Comparison of ENCODE assay signal across 20 cellular contexts in the genomic region with DNA sequence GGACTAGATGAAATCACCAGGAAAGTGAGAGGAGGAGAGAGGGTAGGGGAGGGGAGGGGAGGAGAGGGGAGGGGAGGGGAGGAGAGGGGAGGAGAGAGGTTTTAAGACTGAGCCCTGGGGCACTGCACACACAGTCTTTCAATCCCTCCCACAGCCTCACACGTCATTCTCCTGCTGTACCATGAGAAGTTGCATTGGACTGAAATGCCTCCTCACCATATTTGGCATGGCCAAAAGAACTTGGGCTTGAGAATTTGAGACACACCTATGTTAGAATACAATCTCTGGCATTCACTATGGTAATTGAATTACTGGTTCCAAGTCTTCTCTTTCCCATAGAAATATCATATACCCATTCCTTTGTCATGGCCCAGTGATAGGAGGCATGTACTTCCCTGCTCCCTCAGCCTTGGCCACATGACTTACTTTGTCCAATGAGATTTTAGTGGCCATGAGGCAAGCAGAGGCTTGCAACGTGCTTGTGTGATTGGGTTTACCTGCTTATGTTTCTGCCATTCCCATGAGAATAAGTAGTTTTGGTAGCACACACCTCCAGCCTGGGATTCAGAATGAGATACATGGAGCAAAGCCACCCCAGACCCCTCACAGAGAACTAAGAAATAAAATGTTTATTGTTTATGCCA.
DNase-seq lines count a peak whose midpoint lies in the region; ATAC-seq, FAIRE-seq and TF ChIP-seq lines count a peak whose summit lies in the region.
"Had no signal": no experiment of that assay in that cellular context is flagged by ENCODE, and none has a peak within 500 bp of the region (broad histone marks: within the 10 kb centered on the region; RNA-seq: fewer than 3 reads in every experiment).

No MANE protein-coding gene starts in this region.

- H3K9ac ChIP-seq in GM12878 (ENCODE audit: control insufficient read depth, insufficient read depth, low read length) = no peak overlapping the region
- H3K9ac ChIP-seq: KMS-11 had no signal

- TF ChIP-seq CTCF in MCF 10A (IDR thresholded peaks at IDR 0.05; ENCODE audit: unreplicated experiment) (no peak), breast epithelium (IDR thresholded peaks at IDR 0.05) (no peak), GM12878 (IDR thresholded peaks at IDR 0.05 in 2 of 3, conservative IDR thresholded peaks at IDR 0.05 in 1 of 3; ENCODE audit: control insufficient read depth in 2 of 3, extremely low read depth in 1 of 3, insufficient read depth in 1 of 3, low read depth in 3 of 3, low read length in 3 of 3) (no peak)

- 64% methylated on average over 2 of the region's 2 CpGs for WGBS in GM12878 (ENCODE audit: insufficient coverage, insufficient replicate concordance, low lambda C conversion rate, missing lambda C conversion rate)

- RAD21 ChIA-PET in GM12878 (lab: Charles Lee; ENCODE audit: unreplicated experiment) = interaction anchor here (0.8 to 3.5 kb wide), 3 partner anchors 47 to 58 kb away, joined by 3 to 56 read pairs (median 9); no protein-coding TSS in a partner anchor

- no peaks in the 10 kb centered on the region for H3K9me3 Mint-ChIP-seq in MCF 10A (ENCODE audit: unreplicated experiment)

- no peak overlapping the region for H2AFZ ChIP-seq in GM12878 (ENCODE audit: control insufficient read depth, low read depth, low read length)

- H3K4me1 Mint-ChIP-seq in MCF 10A (ENCODE audit: insufficient read depth, unreplicated experiment) = no peaks in the 10 kb centered on the region

- POLR2A ChIA-PET in MCF 10A (lab: Yijun Ruan, JAX) = no interaction called here
- POLR2A ChIA-PET in GM12878 (lab: Charles Lee) = no interaction called here

- no peak overlapping the region for H3K4me3 Mint-ChIP-seq in MCF 10A (ENCODE audit: unreplicated experiment)

- H3K79me2 ChIP-seq in GM12878 (ENCODE audit: control insufficient read depth, insufficient read depth, low read length) = no peaks in the 10 kb centered on the region; the same call in 1 of the 2 replicates

- no peak for TF ChIP-seq RAD21 in GM12878 (IDR thresholded peaks at IDR 0.05; ENCODE audit: insufficient read depth, low read depth, low read length)

- DNase-seq in MCF 10A (ENCODE audit: unreplicated experiment) = peak; percentile 5
- DNase-seq in breast epithelium (ENCODE audit: low spot score in 2 of 2) = no peak
- no peak for DNase-seq in GM12878 (ENCODE audit: low read depth, low spot score)
- no peak for DNase-seq in caudate nucleus (lab: John Stamatoyannopoulos, UW)
- no peak for DNase-seq in iPS-NIHi11 (ENCODE audit: low spot score)
- DNase-seq: DMS153, DND-41, GOT3, HCEC 1CT, NCI-H1092 treated with DMSO at 0.1 percent for 48 hours, NCI-H1436 treated with DMSO at 0.1 percent for 48 hours, NCI-H187 treated with DMSO at 0.1 percent for 48 hours, NCI-H226, NCI-H510A, NCI-H69, Peyer's patch, SHP77 treated with DMSO at 0.1 percent for 48 hours had no signal

- H3K9me3 ChIP-seq in breast epithelium = no peaks in the 10 kb centered on the region
- peaks cover 12% of the 10 kb centered on the region for H3K9me3 ChIP-seq in GM12878 (replicated peaks; ENCODE audit: control insufficient read depth, insufficient read depth, low read length)
- H3K9me3 ChIP-seq: Peyer's patch had no signal

- FAIRE-seq in GM12878 (lab: Jason Lieb, UNC) = no peak

- H3K27ac ChIP-seq in breast epithelium (no peak overlapping the region), GM12878 (ENCODE audit: control insufficient read depth, insufficient read depth) (peak overlapping the region; percentile 98), caudate nucleus (ENCODE audit: low read depth, low read length) (no peak overlapping the region)
- H3K27ac ChIP-seq: KMS-11, Peyer's patch had no signal

- H3K4me3 ChIP-seq in breast epithelium (no peak overlapping the region), GM12878 (no peak overlapping the region)
- H3K4me3 ChIP-seq: Peyer's patch had no signal

- H3K36me3 ChIP-seq in breast epithelium = no peaks in the 10 kb centered on the region
- no peaks in the 10 kb centered on the region for H3K36me3 ChIP-seq in GM12878 (ENCODE audit: control insufficient read depth in 2 of 2, insufficient read depth in 2 of 2, low read length in 1 of 2)
- H3K36me3 ChIP-seq: Peyer's patch had no signal

- SMC1A ChIA-PET in GM12878 (lab: Charles Lee; ENCODE audit: uncharacterized antibody, unreplicated experiment) = interaction anchor here (0.7 to 4.9 kb wide), 6 partner anchors 7 to 47 kb away, joined by 3 to 58 read pairs (median 4); no protein-coding TSS in a partner anchor

- H3K4me1 ChIP-seq in breast epithelium (no peaks in the 10 kb centered on the region), GM12878 (ENCODE audit: control insufficient read depth, insufficient read depth, low read length) (peaks cover 38% of the 10 kb centered on the region)
- H3K4me1 ChIP-seq: Peyer's patch had no signal

- H3K27ac Mint-ChIP-seq in MCF 10A (ENCODE audit: low read depth, unreplicated experiment) = no peak overlapping the region

- H3K36me3 Mint-ChIP-seq in MCF 10A (ENCODE audit: insufficient read depth, unreplicated experiment) = no peaks in the 10 kb centered on the region

- TF ChIP-seq POLR2A in breast epithelium (IDR thresholded peaks at IDR 0.05) = no peak
- no peak for TF ChIP-seq POLR2A in GM12878 (IDR thresholded peaks at IDR 0.05; ENCODE audit: low read depth, low read length)

- in situ Hi-C loops in GM12878 (cut with MboI) = no loop called here

- no peak overlapping the region for H3K4me2 ChIP-seq in GM12878 (ENCODE audit: control insufficient read depth, insufficient read depth)

- H3K27me3 Mint-ChIP-seq in MCF 10A (ENCODE audit: insufficient read depth, unreplicated experiment) = peaks cover 10% of the 10 kb centered on the region

- no TSS peak for BruUV-seq in MCF 10A (replicated peaks; lab: Mats Ljungman, UMichigan)
- BruUV-seq in GM12878 (replicated peaks; lab: Mats Ljungman, UMichigan) = no TSS peak

- ATAC-seq in GM12878 (no peak), esophagus mucosa (peak; percentile 39), GM21367 (IDR thresholded peaks at IDR 0.05; ENCODE audit: unreplicated experiment) (no peak)

- TF ChIP-seq EP300 in GM12878 (IDR thresholded peaks at IDR 0.05; ENCODE audit: borderline replicate concordance in 1 of 2, control insufficient read depth in 1 of 2, low read depth in 2 of 2, low read length in 2 of 2) = no peak

- intact Hi-C loops in MCF 10A (cut with micrococcal nuclease) (no loop called here), breast epithelium (cut with DNase I; ENCODE audit: low total_unique reads) (no loop called here), GM12878 (cut with micrococcal nuclease; ENCODE audit: unreplicated experiment) (no loop called here)

- CTCF ChIA-PET in MCF 10A (lab: Yijun Ruan, JAX) (interaction anchor here (0.6 kb wide), 1 partner anchor 1197 kb away, joined by 3 read pairs; no protein-coding TSS in a partner anchor), GM12878 (lab: Yijun Ruan, JAX) (interaction anchor here (1.7 kb wide), 1 partner anchor 58 kb away, joined by 10 read pairs; no protein-coding TSS in a partner anchor)

- no peaks in the 10 kb centered on the region for H3K27me3 ChIP-seq in breast epithelium
- no peaks in the 10 kb centered on the region for H3K27me3 ChIP-seq in GM12878 (replicated peaks in 1 of 2; ENCODE audit: control insufficient read depth in 2 of 2, insufficient read depth in 2 of 2, low read length in 1 of 2)
- H3K27me3 ChIP-seq: Peyer's patch had no signal

- no peaks in the 10 kb centered on the region for H4K20me1 ChIP-seq in GM12878 (ENCODE audit: control insufficient read depth, insufficient read depth)

TF ChIP-seq in GM12878, 131 proteins besides CTCF, POLR2A, EP300 and RAD21 (continues in another document):
- no peak for TF ChIP-seq ZNF384 (IDR thresholded peaks at IDR 0.05; ENCODE audit: borderline replicate concordance, low read depth, low read length)
- TF ChIP-seq ZBTB4 (CRISPR knock-in tag; IDR thresholded peaks at IDR 0.05) = 0 out of 2 replicates have a peak, but pooled peaks have one; percentile 49
- TF ChIP-seq MXI1 (IDR thresholded peaks at IDR 0.05; ENCODE audit: low read depth, low read length) = no peak
- no peak for TF ChIP-seq SUPT20H (IDR thresholded peaks at IDR 0.05; ENCODE audit: borderline replicate concordance, control insufficient read depth, low read depth, low read length)
- peak; percentile 47; the same call in 1 of the 2 replicates for TF ChIP-seq POLR2AphosphoS5 (IDR thresholded peaks at IDR 0.05; ENCODE audit: low read length)
- no peak for TF ChIP-seq CREB1 (IDR thresholded peaks at IDR 0.05; ENCODE audit: low read depth)
- TF ChIP-seq KAT2A (conservative IDR thresholded peaks at IDR 0.05; ENCODE audit: control insufficient read depth, low read depth, low read length) = no peak
- no peak for TF ChIP-seq IRF3 (IDR thresholded peaks at IDR 0.05)
- no peak for TF ChIP-seq HDGF (IDR thresholded peaks at IDR 0.05)
